In genomic region chr16:18401159-18401558, GRCh38 we compare ENCODE assay signal across 8 cellular contexts.
DNase-seq lines count a peak whose midpoint lies in the region; ATAC-seq and TF ChIP-seq lines count a peak whose summit lies in the region.
"Not testable (repeated sequence)": the region's sequence is repeated elsewhere in the genome, so short reads cannot be mapped to it uniquely, and the experiment has no call there.

No MANE protein-coding gene starts in this region.

- ATAC-seq in activated T-cell treated with anti-CD3 and anti-CD28 coated beads, Interleukin-2, amount 50 U/mL, for 72 hours (replicated peaks in 1 of 2); naive B cell (ENCODE audit: low read depth in 2 of 2): not testable (repeated sequence)

- not testable (repeated sequence) for H3K9me3 Mint-ChIP-seq in activated T-cell treated with anti-CD3 and anti-CD28 coated beads, Interleukin-2, amount 50 U/mL, for 72 hours; naive B cell

- H2AFZ ChIP-seq in SK-N-SH (ENCODE audit: low read depth) = not testable (repeated sequence)

- intact Hi-C loops in breast epithelium (cut with DNase I; ENCODE audit: low total_unique reads); head of caudate nucleus (cut with DNase I); spleen (cut with DNase I; ENCODE audit: low total_unique reads): not testable (repeated sequence)

- not testable (repeated sequence) for H3K27ac ChIP-seq in SK-N-SH (ENCODE audit: low read depth in 2 of 2, low read length in 1 of 2)
- H3K27ac ChIP-seq in breast epithelium (peak overlapping the region in 1 of 2 donors; percentile 69), spleen (peak overlapping the region in 5 of 8 donors; percentile 52 to 64 (median 60))

- not testable (repeated sequence) for H3K9me3 ChIP-seq in SK-N-SH, breast epithelium, spleen

- H3K9me2 ChIP-seq in SK-N-SH = not testable (repeated sequence)

- not testable (repeated sequence) for H3K27me3 Mint-ChIP-seq in activated T-cell treated with anti-CD3 and anti-CD28 coated beads, Interleukin-2, amount 50 U/mL, for 72 hours (ENCODE audit: low read depth); naive B cell

- not testable (repeated sequence) for TF ChIP-seq EP300 in SK-N-SH (IDR thresholded peaks at IDR 0.05; ENCODE audit: borderline replicate concordance in 1 of 2, low read depth in 1 of 2, low read length in 1 of 2)

- POLR2A ChIA-PET in SK-N-SH (lab: Yijun Ruan, JAX) = not testable (repeated sequence)

- H3K79me2 ChIP-seq in SK-N-SH (ENCODE audit: insufficient read depth) = not testable (repeated sequence)

- H3F3A ChIP-seq in SK-N-SH (replicated peaks; ENCODE audit: insufficient read depth) = not testable (repeated sequence)

- H3K4me3 Mint-ChIP-seq in activated T-cell treated with anti-CD3 and anti-CD28 coated beads, Interleukin-2, amount 50 U/mL, for 72 hours = peak overlapping the region; percentile 73 to 78
- peak overlapping the region in 3 of 8 donors; percentile 36 to 78 (median 40) for H3K4me3 Mint-ChIP-seq in naive B cell

- TF ChIP-seq RAD21 in SK-N-SH (IDR thresholded peaks at IDR 0.05; ENCODE audit: low read length) = not testable (repeated sequence)

- not testable (repeated sequence) for H3K4me1 ChIP-seq in SK-N-SH (ENCODE audit: control insufficient read depth in 1 of 2, insufficient read depth in 2 of 2, low read depth in 1 of 2, low read length in 1 of 2); breast epithelium; spleen

- H3K4me1 Mint-ChIP-seq in activated T-cell treated with anti-CD3 and anti-CD28 coated beads, Interleukin-2, amount 50 U/mL, for 72 hours (ENCODE audit: low read depth); naive B cell: not testable (repeated sequence)

- not testable (repeated sequence) for DNase-seq in SK-N-SH
- peak; percentile 21 to 33 for DNase-seq in activated T-cell treated with anti-CD3 and anti-CD28 coated beads, Interleukin-2, amount 50 U/mL, for 72 hours
- peak in 1 of 2 donors; percentile 50 for DNase-seq in breast epithelium (ENCODE audit: low spot score in 2 of 2)
- DNase-seq in head of caudate nucleus = peak in 34 of 42 donors; percentile 1 to 49 (median 18)
- peak; percentile 24 for DNase-seq in naive B cell
- DNase-seq in spleen = peak; percentile 85
- peak; percentile 46 for DNase-seq in ureter (ENCODE audit: low spot score)

- H3K4me3 ChIP-seq in GM08714 (ENCODE audit: low read length) (peak overlapping the region; percentile 51; the same call in 1 of the 2 replicates), SK-N-SH (ENCODE audit: low read depth in 2 of 2, low read length in 1 of 2) (peak overlapping the region in 1 of 2 experiments; percentile 38; a peak in 2 of 4 replicates), breast epithelium (peak overlapping the region; percentile 38 to 69 (median 47)), spleen (peak overlapping the region in 7 of 8 donors; percentile 33 to 63 (median 39))

- not testable (repeated sequence) for H3K36me3 Mint-ChIP-seq in activated T-cell treated with anti-CD3 and anti-CD28 coated beads, Interleukin-2, amount 50 U/mL, for 72 hours (ENCODE audit: insufficient read depth in 2 of 2); naive B cell

- under 1% methylated on average over 15 of the region's 38 CpGs for WGBS in SK-N-SH (ENCODE audit: low lambda C conversion rate)
- 0 to 2% (median 0%) methylated on average over 6 to 19 of the region's 38 CpGs; no CpG with 5 or more reads in 1 of the 5 donors for WGBS in spleen, 5 donors

- not testable (repeated sequence) for H3K36me3 ChIP-seq in SK-N-SH (replicated peaks in 1 of 2; ENCODE audit: control insufficient read depth in 1 of 2, insufficient read depth in 2 of 2, low read length in 1 of 2); breast epithelium; spleen

- H4K20me1 ChIP-seq in SK-N-SH (ENCODE audit: insufficient read depth) = not testable (repeated sequence)

- CTCF ChIA-PET in SK-N-SH (lab: Yijun Ruan, JAX) = not testable (repeated sequence)

- H3K27me3 ChIP-seq in SK-N-SH (ENCODE audit: insufficient read depth); breast epithelium; spleen (replicated peaks in 1 of 7): not testable (repeated sequence)

- TF ChIP-seq CTCF in SK-N-SH (IDR thresholded peaks at IDR 0.05); breast epithelium (IDR thresholded peaks at IDR 0.05); spleen (IDR thresholded peaks at IDR 0.05 in 8 of 11, conservative IDR thresholded peaks at IDR 0.05 in 3 of 11): not testable (repeated sequence)

- TF ChIP-seq POLR2A in breast epithelium (IDR thresholded peaks at IDR 0.05); spleen (IDR thresholded peaks at IDR 0.05): not testable (repeated sequence)

- H3K9ac ChIP-seq in SK-N-SH = peak overlapping the region; percentile 53; the same call in 1 of the 2 replicates

- not testable (repeated sequence) for H3K4me2 ChIP-seq in SK-N-SH

- H3K27ac Mint-ChIP-seq in activated T-cell treated with anti-CD3 and anti-CD28 coated beads, Interleukin-2, amount 50 U/mL, for 72 hours = not testable (repeated sequence)
- H3K27ac Mint-ChIP-seq in naive B cell = peak overlapping the region in 1 of 6 donors; percentile 30
